8 cellular contexts compared by ENCODE assay signal in genomic region chr19:36139473-36140288, GRCh38. TPM values are rescaled to one million over a fixed set of nuclear protein-coding genes. Genes with fewer than 3 reads are reported as not detected.
DNase-seq lines count a peak whose midpoint lies in the region; ATAC-seq and TF ChIP-seq lines count a peak whose summit lies in the region.

TSS of gene CAPNS1 (plus strand) at chr19:36140066. CDS start at chr19:36141012, 946 bp downstream.

- intact Hi-C loops in activated T-helper 1 cell treated with anti-CD3 and anti-CD28 coated beads, Interleukin-12 subunit alpha, Interleukin-12 subunit beta, Interleukin-2, Interleukin-4 antibody, amounts not matched to agents 30 ng/mL and 10 ng/mL and 1 ng/mL, durations not matched to agents 14 hours and 24 hours and 36 hours (cut with micrococcal nuclease), result loop anchor here (1.0 kb wide), 3 partner anchors 11 to 125 kb away; partner anchors contain the start of gene ALKBH6

- H3K27me3 ChIP-seq in Karpas-422 (ENCODE audit: low read length), result no peaks in the 10 kb centered on the region
- H3K27me3 ChIP-seq in fibroblast of lung (ENCODE audit: control insufficient read depth, insufficient read depth, low read length), result no peaks in the 10 kb centered on the region

- H3K27me3 Mint-ChIP-seq in activated T-helper 1 cell treated with anti-CD3 and anti-CD28 coated beads, Interleukin-12 subunit alpha, Interleukin-12 subunit beta, Interleukin-2, Interleukin-4 antibody, amounts not matched to agents 30 ng/mL and 10 ng/mL and 1 ng/mL, durations not matched to agents 14 hours and 24 hours and 36 hours (ENCODE audit: insufficient read depth), result peaks cover 1% of the 10 kb centered on the region
- H3K27me3 Mint-ChIP-seq in natural killer cell treated with Interleukin-12 subunit alpha and Interleukin-12 subunit beta and Interleukin-15 and Interleukin-18, amount 100 ng/mL, for 72 hours, result peaks cover 0 to 3% of the 10 kb centered on the region in 2 donors

- peaks cover 14% of the 10 kb centered on the region for H3K4me1 ChIP-seq in Karpas-422 (ENCODE audit: low read length)
- peaks cover 9% of the 10 kb centered on the region for H3K4me1 ChIP-seq in fibroblast of lung (ENCODE audit: control insufficient read depth, extremely low read depth, insufficient read depth, low read length)

- H3K9me2 ChIP-seq in Karpas-422 (replicated peaks; ENCODE audit: insufficient read depth, low read length), result no peaks in the 10 kb centered on the region

- peak; percentile 99 for DNase-seq in Daoy (ENCODE audit: low read depth)
- DNase-seq in Karpas-422, result peak; percentile 97
- peak; percentile 96 for DNase-seq in RKO (ENCODE audit: low spot score)
- DNase-seq in activated T-helper 1 cell treated with anti-CD3 and anti-CD28 coated beads, Interleukin-12 subunit alpha, Interleukin-12 subunit beta, Interleukin-2, Interleukin-4 antibody, amounts not matched to agents 30 ng/mL and 10 ng/mL and 1 ng/mL, durations not matched to agents 14 hours and 24 hours and 36 hours (ENCODE audit: low spot score), result peak; percentile 92
- DNase-seq in fibroblast of lung (ENCODE audit: low read depth in 2 of 2), result peak; percentile 91 to 94
- peak; percentile 98 for DNase-seq in natural killer cell treated with Interleukin-12 subunit alpha and Interleukin-12 subunit beta and Interleukin-15 and Interleukin-18, amount 100 ng/mL, for 72 hours (ENCODE audit: low spot score)
- DNase-seq in stimulated activated naive CD8-positive, alpha-beta T cell treated with anti-CD3 and anti-CD28 coated beads, Interleukin-15, Interleukin-2, amounts not matched to agents 100 U/mL and 50 U/mL, for 24 hours, result peak; percentile 98

- peak within 1 kb of the TSS; percentile 95 for H3K4me3 ChIP-seq in Karpas-422 (ENCODE audit: low read length)
- H3K4me3 ChIP-seq in fibroblast of lung (replicated peaks in 1 of 4; ENCODE audit: control extremely low read depth in 1 of 4, insufficient read depth in 1 of 4, low read depth in 3 of 4, low read length in 4 of 4), result peak within 1 kb of the TSS; percentile 89 to 100 (median 97)

- ATAC-seq in GM21825 (IDR thresholded peaks at IDR 0.05; ENCODE audit: unreplicated experiment), result peak; percentile 81
- ATAC-seq in natural killer cell treated with Interleukin-12 subunit alpha and Interleukin-12 subunit beta and Interleukin-15 and Interleukin-18, amount 100 ng/mL, for 72 hours, result peak; percentile 92 to 94
- peak; percentile 85 for ATAC-seq in stimulated activated naive CD8-positive, alpha-beta T cell treated with anti-CD3 and anti-CD28 coated beads, Interleukin-15, Interleukin-2, amounts not matched to agents 100 U/mL and 50 U/mL, for 24 hours

- H3K9me3 ChIP-seq in Karpas-422 (ENCODE audit: low read length), result no peaks in the 10 kb centered on the region
- no peaks in the 10 kb centered on the region for H3K9me3 ChIP-seq in fibroblast of lung (ENCODE audit: control insufficient read depth, insufficient read depth, low read depth, low read length)

- no peaks in the 10 kb centered on the region for H3K9me3 Mint-ChIP-seq in activated T-helper 1 cell treated with anti-CD3 and anti-CD28 coated beads, Interleukin-12 subunit alpha, Interleukin-12 subunit beta, Interleukin-2, Interleukin-4 antibody, amounts not matched to agents 30 ng/mL and 10 ng/mL and 1 ng/mL, durations not matched to agents 14 hours and 24 hours and 36 hours
- H3K9me3 Mint-ChIP-seq in natural killer cell treated with Interleukin-12 subunit alpha and Interleukin-12 subunit beta and Interleukin-15 and Interleukin-18, amount 100 ng/mL, for 72 hours, result no peaks in the 10 kb centered on the region

- H3K27ac ChIP-seq in Karpas-422 (ENCODE audit: low read length) (peak within 1 kb of the TSS; percentile 80), fibroblast of lung (ENCODE audit: insufficient read depth, low read length) (peak within 1 kb of the TSS; percentile 98)

- H4K20me1 ChIP-seq in Karpas-422 (ENCODE audit: insufficient read depth, low read depth, low read length), result 0 out of 2 replicates have a peak, but pooled peaks cover 3% of the 10 kb centered on the region
- no peaks in the 10 kb centered on the region for H4K20me1 ChIP-seq in fibroblast of lung (ENCODE audit: control insufficient read depth, extremely low read depth, insufficient read depth, low read length)

- H3K9ac ChIP-seq in Karpas-422 (ENCODE audit: low read length) (peak within 1 kb of the TSS; percentile 88), fibroblast of lung (ENCODE audit: insufficient read depth, low read length) (peak within 1 kb of the TSS; percentile 96)

- H3K4me3 Mint-ChIP-seq in activated T-helper 1 cell treated with anti-CD3 and anti-CD28 coated beads, Interleukin-12 subunit alpha, Interleukin-12 subunit beta, Interleukin-2, Interleukin-4 antibody, amounts not matched to agents 30 ng/mL and 10 ng/mL and 1 ng/mL, durations not matched to agents 14 hours and 24 hours and 36 hours, result peak within 1 kb of the TSS; percentile 97
- H3K4me3 Mint-ChIP-seq in natural killer cell treated with Interleukin-12 subunit alpha and Interleukin-12 subunit beta and Interleukin-15 and Interleukin-18, amount 100 ng/mL, for 72 hours, result peak within 1 kb of the TSS; percentile 91

- H3K36me3 ChIP-seq in Karpas-422 (ENCODE audit: insufficient read depth, low read length), result 0 out of 2 replicates have a peak, but pooled peaks cover 7% of the 10 kb centered on the region
- H3K36me3 ChIP-seq in fibroblast of lung (ENCODE audit: control insufficient read depth, insufficient read depth, low read length), result peaks cover 18% of the 10 kb centered on the region

- no peak for TF ChIP-seq CTCF in fibroblast of lung (conservative IDR thresholded peaks at IDR 0.05 in 1 of 2, IDR thresholded peaks at IDR 0.05 in 1 of 2; ENCODE audit: low read depth in 1 of 2, low read length in 2 of 2)

- peaks cover 20% of the 10 kb centered on the region for H3K4me1 Mint-ChIP-seq in activated T-helper 1 cell treated with anti-CD3 and anti-CD28 coated beads, Interleukin-12 subunit alpha, Interleukin-12 subunit beta, Interleukin-2, Interleukin-4 antibody, amounts not matched to agents 30 ng/mL and 10 ng/mL and 1 ng/mL, durations not matched to agents 14 hours and 24 hours and 36 hours (ENCODE audit: low read depth)
- H3K4me1 Mint-ChIP-seq in natural killer cell treated with Interleukin-12 subunit alpha and Interleukin-12 subunit beta and Interleukin-15 and Interleukin-18, amount 100 ng/mL, for 72 hours (ENCODE audit: low read depth in 2 of 2), result peaks cover 15 to 16% of the 10 kb centered on the region in 2 donors

- H3K79me2 ChIP-seq in Karpas-422 (ENCODE audit: low read length), result peaks cover 19% of the 10 kb centered on the region
- H3K79me2 ChIP-seq in fibroblast of lung (ENCODE audit: control insufficient read depth, insufficient read depth, low read length), result peaks cover 27% of the 10 kb centered on the region

- H3K4me2 ChIP-seq in Karpas-422 (ENCODE audit: low read depth, low read length, poor library complexity, severe bottlenecking) (peak within 1 kb of the TSS; percentile 100), fibroblast of lung (ENCODE audit: extremely low read depth, insufficient read depth, low read length) (peak within 1 kb of the TSS; percentile 74)

- peaks cover 17% of the 10 kb centered on the region for H3K36me3 Mint-ChIP-seq in activated T-helper 1 cell treated with anti-CD3 and anti-CD28 coated beads, Interleukin-12 subunit alpha, Interleukin-12 subunit beta, Interleukin-2, Interleukin-4 antibody, amounts not matched to agents 30 ng/mL and 10 ng/mL and 1 ng/mL, durations not matched to agents 14 hours and 24 hours and 36 hours (ENCODE audit: low read depth)
- H3K36me3 Mint-ChIP-seq in natural killer cell treated with Interleukin-12 subunit alpha and Interleukin-12 subunit beta and Interleukin-15 and Interleukin-18, amount 100 ng/mL, for 72 hours, result peaks cover 7% of the 10 kb centered on the region

- peak within 1 kb of the TSS; percentile 99 for H2AFZ ChIP-seq in Karpas-422 (ENCODE audit: low read length)
- peak within 1 kb of the TSS; percentile 92 for H2AFZ ChIP-seq in fibroblast of lung (ENCODE audit: low read length)

- peak within 1 kb of the TSS; percentile 99 for H3K27ac Mint-ChIP-seq in activated T-helper 1 cell treated with anti-CD3 and anti-CD28 coated beads, Interleukin-12 subunit alpha, Interleukin-12 subunit beta, Interleukin-2, Interleukin-4 antibody, amounts not matched to agents 30 ng/mL and 10 ng/mL and 1 ng/mL, durations not matched to agents 14 hours and 24 hours and 36 hours
- H3K27ac Mint-ChIP-seq in natural killer cell treated with Interleukin-12 subunit alpha and Interleukin-12 subunit beta and Interleukin-15 and Interleukin-18, amount 100 ng/mL, for 72 hours, result peak within 1 kb of the TSS; percentile 94 to 97

RNA-seq across cellular contexts. Expression of gene CAPNS1, which starts in this region (rescaled TPM):
- 122 and 257 TPM in 2 replicates for total RNA-seq in Daoy (2014; rRNA removed; shearing (Covaris generic))
- 121 and 180 TPM in 2 replicates for total RNA-seq in Karpas-422 (2014; rRNA removed; shearing (Covaris generic); ENCODE audit: low replicate concordance)
- total RNA-seq in activated T-helper 1 cell treated with anti-CD3 and anti-CD28 coated beads, Interleukin-12 subunit alpha, Interleukin-12 subunit beta, Interleukin-2, Interleukin-4 antibody, amounts not matched to agents 30 ng/mL and 10 ng/mL and 1 ng/mL, durations not matched to agents 14 hours and 24 hours and 36 hours, result 326 and 335 TPM in 2 replicates
- total RNA-seq in fibroblast of lung, result 263 and 466 TPM in 2 replicates
- polyA plus RNA-seq in fibroblast of lung, result 1,189 and 1,351 TPM in 2 replicates
- polyA plus RNA-seq in fibroblast of lung (2012), result 1,467 and 1,660 TPM in 2 replicates
- 2,032 and 2,619 TPM in 2 replicates for polyA minus RNA-seq in fibroblast of lung (ENCODE audit: low replicate concordance)
- 100 to 1,000 TPM; 175 to 437 TPM for total RNA-seq in natural killer cell treated with Interleukin-12 subunit alpha and Interleukin-12 subunit beta and Interleukin-15 and Interleukin-18, amount 100 ng/mL, for 72 hours

Comparison
In these comparisons a context has a peak if more than half of its experiments do, and no peak if none do; other contexts are left out.
1. Peak in every context shown above with its lines: DNase-seq, ATAC-seq, H3K4me3 ChIP-seq and H3K27ac ChIP-seq.